1 cellular context compared by ENCODE assay signal in genomic region chr14:73427516-73428264, GRCh38.
TF ChIP-seq lines count a peak whose summit lies in the region.

No MANE protein-coding gene starts in this region.

TF ChIP-seq in IMR-90, 13 proteins besides CTCF, POLR2A, EP300 and RAD21 (continued from another document):
- TF ChIP-seq RCOR1 (IDR thresholded peaks at IDR 0.05; ENCODE audit: insufficient replicate concordance, low read length) (no peak), RFX5 (IDR thresholded peaks at IDR 0.05; ENCODE audit: low read depth, low read length) (no peak), FOS (IDR thresholded peaks at IDR 0.05; ENCODE audit: low read depth, low read length) (no peak)
